ENCODE assay signal across 14 cellular contexts in the genomic region with DNA sequence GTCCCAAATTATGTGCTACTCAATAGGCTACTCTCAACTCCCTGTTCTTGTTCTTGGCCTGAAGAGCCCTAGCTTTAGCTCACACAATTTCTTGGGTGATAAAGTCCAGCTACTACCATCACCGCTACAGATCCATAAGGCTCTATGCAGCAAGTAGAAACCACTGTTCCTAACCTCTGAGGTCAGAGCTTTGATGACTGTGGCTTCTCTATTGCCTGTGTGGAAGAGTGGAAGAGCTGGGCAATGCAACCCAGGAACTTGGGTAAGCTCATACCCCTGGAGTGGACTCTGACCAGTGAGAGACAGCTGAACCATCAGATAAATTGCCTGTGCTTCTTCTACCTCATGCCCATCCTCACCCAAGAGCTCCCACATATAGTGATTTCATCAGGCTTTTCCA.
DNase-seq lines count a peak whose midpoint lies in the region; FAIRE-seq and TF ChIP-seq lines count a peak whose summit lies in the region.
"Had no signal": no experiment of that assay in that cellular context is flagged by ENCODE, and none has a peak within 500 bp of the region (broad histone marks: within the 10 kb centered on the region; RNA-seq: fewer than 3 reads in every experiment).

No MANE protein-coding gene starts in this region.

- H3K27ac ChIP-seq in rectal smooth muscle tissue (ENCODE audit: low read depth, low read length) (peak overlapping the region; percentile 93), vagina (peak overlapping the region; percentile 10)
- H3K27ac ChIP-seq: SJSA1 had no signal

- no peak overlapping the region for H3K4me3 ChIP-seq in bronchial epithelial cell (ENCODE audit: low read depth, low read length)
- no peak overlapping the region for H3K4me3 ChIP-seq in rectal smooth muscle tissue (ENCODE audit: low read length)
- H3K4me3 ChIP-seq in vagina = no peak overlapping the region
- H3K4me3 ChIP-seq: SJSA1 had no signal

- TF ChIP-seq CTCF in bronchial epithelial cell (IDR thresholded peaks at IDR 0.05; ENCODE audit: insufficient read depth, low read length, severe bottlenecking) (no peak), vagina (IDR thresholded peaks at IDR 0.05) (no peak)

- no peaks in the 10 kb centered on the region for H3K9me3 ChIP-seq in vagina
- H3K9me3 ChIP-seq: SJSA1 had no signal

- DNase-seq in SKM-1 treated with dmso at 0.1 percent for 144 hours (lab: John Stamatoyannopoulos, UW; ENCODE audit: unreplicated experiment) (peak; percentile 63), SKM-1 (lab: John Stamatoyannopoulos, UW; ENCODE audit: unreplicated experiment) (no peak), bronchial epithelial cell (ENCODE audit: low read depth) (no peak), vagina (ENCODE audit: extremely low spot score in 2 of 2) (no peak), H4 (ENCODE audit: low spot score) (no peak), medulla oblongata (ENCODE audit: extremely low spot score) (no peak)
- DNase-seq in activated naive CD4-positive, alpha-beta T cell (lab: John Stamatoyannopoulos, UW) = no peak
- DNase-seq: 8988T, DND-41, NCI-H1092 treated with DMSO at 0.1 percent for 48 hours, NCI-H2171 treated with DMSO at 0.1 percent for 48 hours, NCI-H446 treated with DMSO at 0.1 percent for 48 hours had no signal

- TF ChIP-seq POLR2A in vagina (IDR thresholded peaks at IDR 0.05) = no peak

- H3K4me1 ChIP-seq in rectal smooth muscle tissue (ENCODE audit: control insufficient read depth, insufficient read depth, low read length) (peaks cover 13% of the 10 kb centered on the region), vagina (peaks cover 25% of the 10 kb centered on the region)
- H3K4me1 ChIP-seq: SJSA1 had no signal

- intact Hi-C loops in vagina (cut with DNase I) = no loop called here

- peak; percentile 60 for FAIRE-seq in bronchial epithelial cell (lab: Jason Lieb, UNC)

- H3K9ac ChIP-seq in rectal smooth muscle tissue (ENCODE audit: low read length) = no peak overlapping the region

- H3K27me3 ChIP-seq in bronchial epithelial cell (ENCODE audit: control insufficient read depth, insufficient read depth, low read length) = no peaks in the 10 kb centered on the region
- no peaks in the 10 kb centered on the region for H3K27me3 ChIP-seq in rectal smooth muscle tissue (ENCODE audit: control insufficient read depth, insufficient read depth, low read length)
- no peaks in the 10 kb centered on the region for H3K27me3 ChIP-seq in vagina
- H3K27me3 ChIP-seq: SJSA1 had no signal

- no peaks in the 10 kb centered on the region for H3K36me3 ChIP-seq in bronchial epithelial cell (ENCODE audit: control insufficient read depth, insufficient read depth, low read length)
- H3K36me3 ChIP-seq in rectal smooth muscle tissue (ENCODE audit: control insufficient read depth, insufficient read depth, low read length) = no peaks in the 10 kb centered on the region
- no peaks in the 10 kb centered on the region for H3K36me3 ChIP-seq in vagina
- H3K36me3 ChIP-seq: SJSA1 had no signal
